In genomic region chrX:131970347-131970746, GRCh38 we compare ENCODE assay signal across 23 cellular contexts. TPM values are rescaled to one million over a fixed set of nuclear protein-coding genes. Genes with fewer than 3 reads are reported as not detected.
DNase-seq lines count a peak whose midpoint lies in the region; ATAC-seq, FAIRE-seq and TF ChIP-seq lines count a peak whose summit lies in the region.
"Had no signal": no experiment of that assay in that cellular context is flagged by ENCODE, and none has a peak within 500 bp of the region (broad histone marks: within the 10 kb centered on the region; RNA-seq: fewer than 3 reads in every experiment).

No MANE protein-coding gene starts in this region.

- H3K27ac Mint-ChIP-seq in activated CD4-positive, alpha-beta T cell treated with anti-CD3 and anti-CD28 coated beads for 36 hours = peak overlapping the region; percentile 90
- H3K27ac Mint-ChIP-seq in CD8-positive, alpha-beta memory T cell = peak overlapping the region in 4 of 8 donors; percentile 1 to 72 (median 8)
- H3K27ac Mint-ChIP-seq in T-helper 1 cell treated with Interleukin-12 subunit alpha and Interleukin-12 subunit beta and Interleukin-4 antibody, amounts not matched to agents 30 μg/mL and 1 μg/mL, for 36 hours = no peak overlapping the region
- H3K27ac Mint-ChIP-seq: activated B cell treated with CpG ODN at 0.5 μM for 24 hours, type B pancreatic cell had no signal

- TF ChIP-seq EP300 in K562 (IDR thresholded peaks at IDR 0.05; ENCODE audit: low read length) (no peak), suprapubic skin (IDR thresholded peaks at IDR 0.05) (no peak)

- CTCF ChIA-PET in activated CD4-positive, alpha-beta T cell treated with anti-CD3 and anti-CD28 coated beads for 36 hours (lab: Charles Lee) = no interaction called here
- CTCF ChIA-PET in CD8-positive, alpha-beta memory T cell (lab: Charles Lee) = no interaction called here
- CTCF ChIA-PET in K562 (lab: Yijun Ruan, JAX; ENCODE audit: low intra/inter-chr PET ratio) = no interaction called here

- H3K9me3 ChIP-seq in CD8-positive, alpha-beta memory T cell (ENCODE audit: low read length) = no peaks in the 10 kb centered on the region
- H3K9me3 ChIP-seq in K562 (replicated peaks; ENCODE audit: control insufficient read depth, insufficient read depth, low read depth, low read length) (no peaks in the 10 kb centered on the region), thyroid gland (no peaks in the 10 kb centered on the region), suprapubic skin (no peaks in the 10 kb centered on the region)
- H3K9me3 ChIP-seq: heart left ventricle had no signal

- BruUV-seq in K562 (replicated peaks; lab: Mats Ljungman, UMichigan) = no TSS peak

- intact Hi-C loops in activated CD4-positive, alpha-beta T cell treated with anti-CD3 and anti-CD28 coated beads for 36 hours (cut with DNase I, micrococcal nuclease) = no loop called here
- intact Hi-C loops in K562 (cut with micrococcal nuclease) = no loop called here
- intact Hi-C loops in thyroid gland (cut with DNase I) = no loop called here

- POLR2A ChIA-PET in activated CD4-positive, alpha-beta T cell treated with anti-CD3 and anti-CD28 coated beads for 36 hours (lab: Charles Lee) = no interaction called here
- POLR2A ChIA-PET in CD8-positive, alpha-beta memory T cell (lab: Charles Lee) = no interaction called here
- POLR2A ChIA-PET in K562 (lab: Yijun Ruan, JAX) = no interaction called here

- peaks cover 7% of the 10 kb centered on the region for H3K4me1 Mint-ChIP-seq in activated CD4-positive, alpha-beta T cell treated with anti-CD3 and anti-CD28 coated beads for 36 hours
- peaks cover 3 to 6% (median 5%) of the 10 kb centered on the region in 3 donors for H3K4me1 Mint-ChIP-seq in CD8-positive, alpha-beta memory T cell
- H3K4me1 Mint-ChIP-seq in T-helper 1 cell treated with Interleukin-12 subunit alpha and Interleukin-12 subunit beta and Interleukin-4 antibody, amounts not matched to agents 30 μg/mL and 1 μg/mL, for 36 hours (ENCODE audit: low read depth) = peaks cover 4% of the 10 kb centered on the region

- H3K4me3 ChIP-seq in CD8-positive, alpha-beta memory T cell (ENCODE audit: low read length) = no peak overlapping the region
- H3K4me3 ChIP-seq in K562 = no peak overlapping the region
- H3K4me3 ChIP-seq in thyroid gland (replicated peaks in 1 of 3) = no peak overlapping the region
- no peak overlapping the region for H3K4me3 ChIP-seq in suprapubic skin
- H3K4me3 ChIP-seq: GM12878, heart left ventricle had no signal

- H3K27ac ChIP-seq in CD8-positive, alpha-beta memory T cell (ENCODE audit: low read depth, low read length) = no peak overlapping the region
- no peak overlapping the region for H3K27ac ChIP-seq in K562 (ENCODE audit: extremely low read depth, low read depth, low read length)
- no peak overlapping the region for H3K27ac ChIP-seq in thyroid gland
- no peak overlapping the region for H3K27ac ChIP-seq in suprapubic skin
- H3K27ac ChIP-seq: epithelial cell of prostate, heart left ventricle had no signal

- H3K4me1 ChIP-seq in CD8-positive, alpha-beta memory T cell (ENCODE audit: insufficient read depth, low read length) = peaks cover 4% of the 10 kb centered on the region
- H3K4me1 ChIP-seq in K562 (replicated peaks in 1 of 2; ENCODE audit: control insufficient read depth in 2 of 2, insufficient read depth in 2 of 2, low read length in 2 of 2) (no peaks in the 10 kb centered on the region; a peak in 1 of 5 replicates), thyroid gland (no peaks in the 10 kb centered on the region), suprapubic skin (no peaks in the 10 kb centered on the region)
- H3K4me1 ChIP-seq: heart left ventricle had no signal

- no peaks in the 10 kb centered on the region for H3K79me2 ChIP-seq in K562 (ENCODE audit: control insufficient read depth, insufficient read depth, low read length)

- 3% methylated on average over 2 of the region's 2 CpGs for WGBS in K562 (ENCODE audit: insufficient coverage, low coverage, missing lambda C conversion rate)
- 73 to 84% methylated on average over 2 of the region's 2 CpGs for WGBS in thyroid gland, 2 donors
- 48% methylated on average over 2 of the region's 2 CpGs for WGBS in suprapubic skin

- no peak overlapping the region for H2AFZ ChIP-seq in K562 (ENCODE audit: low read depth, low read length)

- no peaks in the 10 kb centered on the region for H3K9me3 Mint-ChIP-seq in activated CD4-positive, alpha-beta T cell treated with anti-CD3 and anti-CD28 coated beads for 36 hours (ENCODE audit: low read depth)
- no peaks in the 10 kb centered on the region for H3K9me3 Mint-ChIP-seq in CD8-positive, alpha-beta memory T cell
- H3K9me3 Mint-ChIP-seq in T-helper 1 cell treated with Interleukin-12 subunit alpha and Interleukin-12 subunit beta and Interleukin-4 antibody, amounts not matched to agents 30 μg/mL and 1 μg/mL, for 36 hours = no peaks in the 10 kb centered on the region
- H3K9me3 Mint-ChIP-seq: activated B cell treated with CpG ODN at 0.5 μM for 24 hours, type B pancreatic cell had no signal

- DNase-seq in activated CD4-positive, alpha-beta T cell treated with anti-CD3 and anti-CD28 coated beads for 36 hours = no peak
- DNase-seq in activated CD4-positive, alpha-beta T cell treated with anti-CD3 and anti-CD28 coated beads, Interleukin-2, amount 50 U/mL, for 4 hours = no peak
- DNase-seq in CD8-positive, alpha-beta memory T cell = no peak
- no peak for DNase-seq in K562 (ENCODE audit: extremely low read depth in 1 of 4, low spot score in 3 of 4)
- DNase-seq in GM19240 (ENCODE audit: insufficient read length, low spot score) = no peak
- no peak for DNase-seq in thyroid gland
- DNase-seq in suprapubic skin (ENCODE audit: low spot score in 2 of 2) = no peak
- DNase-seq: activated B cell treated with CpG ODN at 0.5 μM for 24 hours; activated gamma-delta T cell; AML-193; COR-L47; DMS79; heart left ventricle; mesendoderm; NCI-H1436; NCI-H510A treated with DMSO at 0.1 percent for 48 hours; stimulated activated CD4-positive, alpha-beta T cell treated with anti-CD3 and anti-CD28 coated beads, Interleukin-4, amount 100 ng/mL, for 1 hour; T1000 had no signal

- FAIRE-seq in K562 (lab: Jason Lieb, UNC) = no peak
- FAIRE-seq: GM12878 had no signal

- no peaks in the 10 kb centered on the region for H3K27me3 ChIP-seq in CD8-positive, alpha-beta memory T cell (ENCODE audit: insufficient read depth, low read length, poor library complexity, severe bottlenecking)
- H3K27me3 ChIP-seq in K562 (ENCODE audit: control insufficient read depth in 2 of 2, insufficient read depth in 2 of 2, low read length in 2 of 2) (no peaks in the 10 kb centered on the region), thyroid gland (no peaks in the 10 kb centered on the region), suprapubic skin (no peaks in the 10 kb centered on the region)

- H3K27me3 Mint-ChIP-seq in activated CD4-positive, alpha-beta T cell treated with anti-CD3 and anti-CD28 coated beads for 36 hours = no peaks in the 10 kb centered on the region
- peaks cover 0 to 2% of the 10 kb centered on the region in 2 donors for H3K27me3 Mint-ChIP-seq in CD8-positive, alpha-beta memory T cell
- H3K27me3 Mint-ChIP-seq in T-helper 1 cell treated with Interleukin-12 subunit alpha and Interleukin-12 subunit beta and Interleukin-4 antibody, amounts not matched to agents 30 μg/mL and 1 μg/mL, for 36 hours (ENCODE audit: low read depth) = no peaks in the 10 kb centered on the region
- H3K27me3 Mint-ChIP-seq: activated B cell treated with CpG ODN at 0.5 μM for 24 hours, type B pancreatic cell had no signal

- H3K4me3 Mint-ChIP-seq in activated CD4-positive, alpha-beta T cell treated with anti-CD3 and anti-CD28 coated beads for 36 hours = peak overlapping the region; percentile 40
- peak overlapping the region in 5 of 7 donors; percentile 1 to 63 (median 1) for H3K4me3 Mint-ChIP-seq in CD8-positive, alpha-beta memory T cell
- H3K4me3 Mint-ChIP-seq in T-helper 1 cell treated with Interleukin-12 subunit alpha and Interleukin-12 subunit beta and Interleukin-4 antibody, amounts not matched to agents 30 μg/mL and 1 μg/mL, for 36 hours = peak overlapping the region; percentile 25
- H3K4me3 Mint-ChIP-seq: activated B cell treated with CpG ODN at 0.5 μM for 24 hours, type B pancreatic cell had no signal

- no peaks in the 10 kb centered on the region for H3K9me1 ChIP-seq in K562 (ENCODE audit: control insufficient read depth, insufficient read depth, low read length)

- H3K36me3 Mint-ChIP-seq in activated CD4-positive, alpha-beta T cell treated with anti-CD3 and anti-CD28 coated beads for 36 hours (ENCODE audit: low read depth) = no peaks in the 10 kb centered on the region
- peaks cover 0 to 3% (median 0%) of the 10 kb centered on the region in 3 donors for H3K36me3 Mint-ChIP-seq in CD8-positive, alpha-beta memory T cell
- H3K36me3 Mint-ChIP-seq in T-helper 1 cell treated with Interleukin-12 subunit alpha and Interleukin-12 subunit beta and Interleukin-4 antibody, amounts not matched to agents 30 μg/mL and 1 μg/mL, for 36 hours (ENCODE audit: low read depth) = no peaks in the 10 kb centered on the region
- H3K36me3 Mint-ChIP-seq: type B pancreatic cell had no signal

- TF ChIP-seq CTCF in K562 (IDR thresholded peaks at IDR 0.05 in 2 of 3, conservative IDR thresholded peaks at IDR 0.05 in 1 of 3; ENCODE audit: insufficient read depth in 2 of 3, low read depth in 1 of 3, low read length in 3 of 3) (no peak), thyroid gland (IDR thresholded peaks at IDR 0.05) (no peak), suprapubic skin (IDR thresholded peaks at IDR 0.05) (no peak)

- ATAC-seq in activated CD4-positive, alpha-beta T cell treated with anti-CD3 and anti-CD28 coated beads for 36 hours = peak; percentile 39
- peak; percentile 37; the same call in 1 of the 3 replicates for ATAC-seq in K562
- ATAC-seq: GM12878, heart left ventricle, left lobe of liver had no signal

- no peak overlapping the region for H3K4me2 ChIP-seq in K562 (ENCODE audit: insufficient read depth, low read length)

- no peak; a peak in 1 of 4 replicates for TF ChIP-seq RAD21 in K562 (CRISPR knock-in tag; conservative IDR thresholded peaks at IDR 0.05 in 1 of 2, IDR thresholded peaks at IDR 0.05 in 1 of 2)

- no peaks in the 10 kb centered on the region for H4K20me1 ChIP-seq in K562 (replicated peaks; ENCODE audit: control insufficient read depth, insufficient read depth, low read length)

- TF ChIP-seq POLR2A in K562 (conservative IDR thresholded peaks at IDR 0.05) = no peak
- no peak for TF ChIP-seq POLR2A in thyroid gland (IDR thresholded peaks at IDR 0.05)
- no peak for TF ChIP-seq POLR2A in suprapubic skin (IDR thresholded peaks at IDR 0.05)

- no peak overlapping the region for H3K9ac ChIP-seq in K562 (ENCODE audit: insufficient read depth in 1 of 2, low read depth in 2 of 2, low read length in 2 of 2)

- in situ Hi-C loops in K562 (cut with MboI) = no loop called here

- no peaks in the 10 kb centered on the region for H3K36me3 ChIP-seq in CD8-positive, alpha-beta memory T cell (ENCODE audit: insufficient read depth, low read length)
- H3K36me3 ChIP-seq in K562 (ENCODE audit: control insufficient read depth, insufficient read depth, low read length) (no peaks in the 10 kb centered on the region), thyroid gland (no peaks in the 10 kb centered on the region), suprapubic skin (no peaks in the 10 kb centered on the region)
- H3K36me3 ChIP-seq: heart left ventricle had no signal

RNA-seq across cellular contexts. Expression of gene STK26, which starts 52.8 kb away (rescaled TPM):
- total RNA-seq in activated CD4-positive, alpha-beta T cell treated with anti-CD3 and anti-CD28 coated beads for 36 hours = 10 to 100 TPM; 72.7 to 93.6 TPM
- 10 to 100 TPM; 52.0 to 52.4 TPM for total RNA-seq in CD8-positive, alpha-beta memory T cell
- 52.5 TPM for polyA plus RNA-seq in CD8-positive, alpha-beta memory T cell
- total RNA-seq in K562 (2011; cell fraction: chromatin; rRNA removed; ENCODE audit: low replicate concordance) = 7.1 and 28.5 TPM in 2 replicates
- 4.2 and 6.4 TPM in 2 replicates for total RNA-seq in K562 (2011; cell fraction: nucleolus; rRNA removed)
- 8.8 and 15.3 TPM in 2 replicates for total RNA-seq in K562 (2011; cell fraction: nucleoplasm; rRNA removed)
- total RNA-seq in K562 (2014; rRNA removed) (40.8 and 43.4 TPM in 2 replicates), K562 (2014; rRNA removed; fragmentation: Illumina TruSeq; extraction: Trizol) (72.9 and 82.8 TPM in 2 replicates), K562 (2015; rRNA removed; fragmentation: Illumina TruSeq; extraction: Trizol) (66.8 and 72.3 TPM in 2 replicates), K562 (2021) (50.1 and 50.7 TPM in 2 replicates), thyroid gland (1 to 10 TPM; 4.9 to 7.5 (median 5.6) TPM), suprapubic skin (10 to 100 TPM in 3 of 4 donors, 1 to 10 TPM in 1; 8.6 to 12.6 (median 11.3) TPM)
- polyA plus RNA-seq in K562 (2011; rRNA removed) (29.4 and 50.9 TPM in 2 replicates), K562 (2014; fragmentation: Illumina TruSeq; extraction: Trizol) (53.0 and 64.7 TPM in 2 replicates), K562 (2014; fragmentation: Nextera tagmentation; extraction: Ambion mirVana) (10 to 100 TPM; 28.1 to 29.3 TPM), K562 (2014; rRNA removed) (38.6 and 39.5 TPM in 2 replicates)
- 6.9 and 10.6 TPM in 2 replicates for polyA plus RNA-seq in K562 (2011; cell fraction: cytosol; rRNA removed)
- 17.8 and 22.4 TPM in 2 replicates for polyA plus RNA-seq in K562 (2011; cell fraction: nucleus; rRNA removed)
- polyA plus RNA-seq in K562 (2012) = 31.4 and 44.2 TPM in 2 replicates
- polyA minus RNA-seq in K562 (2011; rRNA and poly(A)+ RNA removed) = 33.6 and 42.1 TPM in 2 replicates
- 18.1 and 24.6 TPM in 2 replicates for polyA minus RNA-seq in K562 (2011; cell fraction: cytosol; rRNA and poly(A)+ RNA removed)
- 11.6 and 13.8 TPM in 2 replicates for polyA minus RNA-seq in K562 (2011; cell fraction: nucleus; rRNA and poly(A)+ RNA removed)
